In genomic region chr3:127790580-127791183, GRCh38 we compare ENCODE assay signal across 1 cellular context.
TF ChIP-seq lines count a peak whose summit lies in the region.

No MANE protein-coding gene starts in this region.

TF ChIP-seq in SK-N-SH, 30 proteins besides CTCF, POLR2A, EP300 and RAD21 (continued from another document):
- TF ChIP-seq PBX3 (IDR thresholded peaks at IDR 0.05) (no peak), RFX5 (IDR thresholded peaks at IDR 0.05; ENCODE audit: low read length) (no peak), JUND (IDR thresholded peaks at IDR 0.05) (no peak)
TF ChIP-seq in SK-N-SH: peak in this region for 0.
